In genomic region chr7:12687213-12688171, GRCh38 we compare ENCODE assay signal across 1 cellular context.
TF ChIP-seq lines count a peak whose summit lies in the region.

Gene ARL4A (plus strand): TSS chr7:12687633. CDS start chr7:12688255, 622 bp downstream.

TF ChIP-seq in WTC11, 78 proteins besides CTCF, POLR2A, EP300 and RAD21 (continued from another document):
- no peak for TF ChIP-seq AFF4 (CRISPR knock-in tag; IDR thresholded peaks at IDR 0.05; ENCODE audit: borderline replicate concordance)
- peak; percentile 36; the same call in 1 of the 2 replicates for TF ChIP-seq KAT7 (CRISPR knock-in tag; IDR thresholded peaks at IDR 0.05; ENCODE audit: borderline replicate concordance)
- no peak for TF ChIP-seq PREB (CRISPR knock-in tag; IDR thresholded peaks at IDR 0.05; ENCODE audit: borderline replicate concordance)
- peak; percentile 84; the same call in 1 of the 2 replicates for TF ChIP-seq ZNF423 (CRISPR knock-in tag; IDR thresholded peaks at IDR 0.05)
- TF ChIP-seq ZNF532 (CRISPR knock-in tag; IDR thresholded peaks at IDR 0.05; ENCODE audit: borderline replicate concordance), result no peak
- TF ChIP-seq ZNF281 (CRISPR knock-in tag; IDR thresholded peaks at IDR 0.05), result no peak
- TF ChIP-seq ZNF232 (CRISPR knock-in tag; IDR thresholded peaks at IDR 0.05), result no peak
- TF ChIP-seq ZBTB21 (CRISPR knock-in tag; IDR thresholded peaks at IDR 0.05; ENCODE audit: borderline replicate concordance), result no peak
- TF ChIP-seq ARID4B (CRISPR knock-in tag; IDR thresholded peaks at IDR 0.05; ENCODE audit: borderline replicate concordance), result 0 out of 2 replicates have a peak, but pooled peaks have one; percentile 30
- TF ChIP-seq USF2 (CRISPR knock-in tag; IDR thresholded peaks at IDR 0.05), result 0 out of 2 replicates have a peak, but pooled peaks have one; percentile 13
- peak; percentile 66; the same call in 1 of the 2 replicates for TF ChIP-seq NFE2L1 (CRISPR knock-in tag; IDR thresholded peaks at IDR 0.05)
- peak; percentile 97 for TF ChIP-seq NFYB (CRISPR knock-in tag; conservative IDR thresholded peaks at IDR 0.05; ENCODE audit: low read depth)
- no peak for TF ChIP-seq IRF2 (CRISPR knock-in tag; IDR thresholded peaks at IDR 0.05; ENCODE audit: borderline replicate concordance, low read depth)
- no peak for TF ChIP-seq PRDM15 (CRISPR knock-in tag; IDR thresholded peaks at IDR 0.05)
- TF ChIP-seq MLX (CRISPR knock-in tag; IDR thresholded peaks at IDR 0.05), result no peak
